Comparison of ENCODE assay signal across 1 cellular context in the genomic region with DNA sequence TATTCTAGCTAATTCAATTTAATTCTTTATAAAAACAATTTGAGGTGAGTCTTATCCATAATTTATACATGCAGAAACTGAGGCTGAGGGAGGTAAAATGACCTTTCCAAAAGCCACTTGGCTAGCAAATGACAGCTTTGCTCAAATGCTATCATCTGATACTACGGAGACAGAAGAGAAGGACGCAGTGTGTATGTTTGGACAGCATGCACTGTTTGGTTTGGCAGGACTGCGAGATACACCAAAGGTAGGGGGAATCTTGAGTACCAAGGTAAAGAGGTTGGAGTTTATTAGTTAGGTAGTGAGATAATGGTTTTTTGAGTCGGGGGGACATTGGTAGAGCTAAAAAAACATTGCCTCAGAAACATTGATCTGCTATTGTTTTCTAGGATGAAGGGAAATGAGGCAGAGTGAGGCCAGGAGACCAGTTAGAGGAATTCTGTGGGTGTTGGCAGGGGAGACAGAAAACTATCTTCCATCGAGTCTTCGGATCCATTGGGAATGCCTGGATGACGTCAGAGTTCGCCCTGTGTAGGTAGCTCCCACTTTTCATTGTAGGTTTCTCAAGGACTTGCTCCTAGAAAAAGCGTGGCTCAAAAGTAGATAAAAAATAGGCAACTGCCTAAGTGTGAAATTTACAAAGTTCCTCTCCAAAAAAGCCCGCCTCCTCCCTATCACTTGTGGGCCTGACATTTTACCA.
TF ChIP-seq lines count a peak whose summit lies in the region.

No MANE protein-coding gene starts in this region.

TF ChIP-seq in K562, 482 proteins besides CTCF, POLR2A, EP300 and RAD21 (continued from another document):
- no peak for TF ChIP-seq ATF6 (CRISPR knock-in tag; IDR thresholded peaks at IDR 0.05)
